22 cellular contexts compared by ENCODE assay signal in genomic region chr5:153211052-153211451, GRCh38.
"Had no signal": no experiment of that assay in that cellular context is flagged by ENCODE, and none has a peak within 500 bp of the region (broad histone marks: within the 10 kb centered on the region; RNA-seq: fewer than 3 reads in every experiment).

No MANE protein-coding gene starts in this region.

- ATAC-seq: activated CD4-positive, CD25-positive, alpha-beta regulatory T cell treated with anti-CD3 and anti-CD28 coated beads, Interleukin-2, amount 50 U/mL, for 24 hours; activated CD8-positive, alpha-beta T cell treated with anti-CD3 and anti-CD28 coated beads for 36 hours; body of pancreas; heart left ventricle; left cardiac atrium; right lobe of liver; stimulated activated naive CD8-positive, alpha-beta T cell treated with anti-CD3 and anti-CD28 coated beads, Interleukin-15, amount 100 ng/mL, for 72 hours had no signal

- H3K4me1 ChIP-seq: body of pancreas, heart left ventricle, right lobe of liver, tibial artery had no signal

- H3K27me3 Mint-ChIP-seq: activated CD4-positive, alpha-beta T cell treated with anti-CD3 and anti-CD28 coated beads, Interleukin-2, amount 10 ng/mL, durations not matched to agents 7 days and 5 days; activated CD8-positive, alpha-beta T cell treated with anti-CD3 and anti-CD28 coated beads for 36 hours; activated naive CD4-positive, alpha-beta T cell treated with anti-CD3 and anti-CD28 coated beads, Interleukin-2, amount 50 U/mL, for 24 hours; memory B cell; stimulated activated naive CD8-positive, alpha-beta T cell treated with anti-CD3 and anti-CD28 coated beads, Interleukin-15, amount 100 ng/mL, for 72 hours had no signal

- H3K27ac ChIP-seq: body of pancreas, cardiac muscle cell, heart left ventricle, right lobe of liver, skin epidermis, tibial artery, VCaP had no signal

- H3K4me3 Mint-ChIP-seq: activated CD4-positive, alpha-beta T cell treated with anti-CD3 and anti-CD28 coated beads, Interleukin-2, amount 10 ng/mL, durations not matched to agents 7 days and 5 days; activated CD8-positive, alpha-beta T cell treated with anti-CD3 and anti-CD28 coated beads for 36 hours; activated naive CD4-positive, alpha-beta T cell treated with anti-CD3 and anti-CD28 coated beads, Interleukin-2, amount 50 U/mL, for 24 hours; activated T-helper 1 cell treated with anti-CD3 and anti-CD28 coated beads, Interleukin-12 subunit alpha, Interleukin-12 subunit beta, Interleukin-2, Interleukin-4 antibody, amounts not matched to agents 30 ng/mL and 10 ng/mL and 1 ng/mL, durations not matched to agents 14 hours and 24 hours and 36 hours; memory B cell; nephron progenitor cell; stimulated activated naive CD8-positive, alpha-beta T cell treated with anti-CD3 and anti-CD28 coated beads, Interleukin-15, amount 100 ng/mL, for 72 hours had no signal

- H3K9me3 ChIP-seq: body of pancreas, right lobe of liver, tibial artery had no signal

- H3K27me3 ChIP-seq: body of pancreas, cardiac muscle cell, right lobe of liver, tibial artery had no signal

- H3K4me1 Mint-ChIP-seq: activated CD4-positive, alpha-beta T cell treated with anti-CD3 and anti-CD28 coated beads, Interleukin-2, amount 10 ng/mL, durations not matched to agents 7 days and 5 days; activated naive CD4-positive, alpha-beta T cell treated with anti-CD3 and anti-CD28 coated beads, Interleukin-2, amount 50 U/mL, for 24 hours; memory B cell; stimulated activated naive CD8-positive, alpha-beta T cell treated with anti-CD3 and anti-CD28 coated beads, Interleukin-15, amount 100 ng/mL, for 72 hours had no signal

- H3K36me3 ChIP-seq: cardiac muscle cell, heart left ventricle, right lobe of liver, tibial artery had no signal

- H3K4me3 ChIP-seq: body of pancreas, cardiac muscle cell, heart left ventricle, right lobe of liver, skin epidermis, tibial artery had no signal

- DNase-seq: activated CD4-positive, alpha-beta T cell treated with anti-CD3 and anti-CD28 coated beads, Interleukin-2, amount 10 ng/mL, durations not matched to agents 7 days and 5 days; activated CD8-positive, alpha-beta T cell treated with anti-CD3 and anti-CD28 coated beads for 36 hours; activated gamma-delta T cell; anterior cingulate cortex; body of pancreas; effector CD4-positive, alpha-beta T cell; heart left ventricle; islet precursor cell; left cardiac atrium; nephron progenitor cell; occipital lobe; right lobe of liver; stimulated activated CD4-positive, alpha-beta T cell treated with anti-CD3 and anti-CD28 coated beads, Interleukin-1b, Interleukin-23, amount 100 ng/mL, for 48 hours; stimulated activated naive CD8-positive, alpha-beta T cell treated with anti-CD3 and anti-CD28 coated beads, Interleukin-15, amount 100 ng/mL, for 72 hours; tibial artery had no signal

- H3K36me3 Mint-ChIP-seq: memory B cell had no signal

- H3K27ac Mint-ChIP-seq: activated CD4-positive, alpha-beta T cell treated with anti-CD3 and anti-CD28 coated beads, Interleukin-2, amount 10 ng/mL, durations not matched to agents 7 days and 5 days; activated CD8-positive, alpha-beta T cell treated with anti-CD3 and anti-CD28 coated beads for 36 hours; activated naive CD4-positive, alpha-beta T cell treated with anti-CD3 and anti-CD28 coated beads, Interleukin-2, amount 50 U/mL, for 24 hours; activated T-helper 1 cell treated with anti-CD3 and anti-CD28 coated beads, Interleukin-12 subunit alpha, Interleukin-12 subunit beta, Interleukin-2, Interleukin-4 antibody, amounts not matched to agents 30 ng/mL and 10 ng/mL and 1 ng/mL, durations not matched to agents 14 hours and 24 hours and 36 hours; memory B cell; nephron progenitor cell; stimulated activated naive CD8-positive, alpha-beta T cell treated with anti-CD3 and anti-CD28 coated beads, Interleukin-15, amount 100 ng/mL, for 72 hours had no signal
